Comparison of ENCODE assay signal across 9 cellular contexts in the genomic region with DNA sequence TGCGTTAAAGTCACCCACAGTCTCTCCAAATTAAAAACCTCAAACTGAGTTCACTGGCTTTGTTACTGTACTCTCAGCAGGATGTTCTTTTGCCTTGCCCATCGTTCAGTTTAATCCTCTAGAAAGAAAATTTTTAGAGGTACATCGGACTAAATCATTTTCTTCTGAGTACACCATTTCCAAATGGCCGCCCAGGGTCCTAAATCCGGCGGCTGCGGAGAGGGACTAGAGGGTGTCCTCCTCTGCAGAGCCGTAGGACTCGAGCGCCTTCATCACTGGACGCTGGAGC. TPM values are rescaled to one million over a fixed set of nuclear protein-coding genes. Genes with fewer than 3 reads are reported as not detected.
DNase-seq lines count a peak whose midpoint lies in the region; ATAC-seq lines count a peak whose summit lies in the region.
"Had no signal": no experiment of that assay in that cellular context is flagged by ENCODE, and none has a peak within 500 bp of the region (broad histone marks: within the 10 kb centered on the region; RNA-seq: fewer than 3 reads in every experiment).

No MANE protein-coding gene starts in this region.

- H3K27ac ChIP-seq in skin epidermis, result peak overlapping the region in 10 of 21 experiments; percentile 39 to 80 (median 62)

- intact Hi-C loops in left ventricle myocardium superior (cut with micrococcal nuclease), result loop anchor here (5.0 kb wide), 1 partner anchor 99 kb away; no protein-coding TSS in a partner anchor

- peak; percentile 73 for ATAC-seq in left ventricle myocardium superior
- ATAC-seq in GM18873 (IDR thresholded peaks at IDR 0.05; ENCODE audit: low FRiP score, unreplicated experiment), result no peak

- H3K4me3 ChIP-seq in skin epidermis, result peak overlapping the region; percentile 35 to 62 (median 47)

- DNase-seq in NCI-H1694 (lab: John Stamatoyannopoulos, UW) (peak; percentile 43), NCI-H1694 treated with DMSO at 0.1 percent for 48 hours (lab: John Stamatoyannopoulos, UW) (no peak), SHP77 (lab: John Stamatoyannopoulos, UW) (peak; percentile 59 to 79), left ventricle myocardium superior (no peak), DMS53 treated with DMSO at 0.1 percent for 48 hours (lab: John Stamatoyannopoulos, UW; ENCODE audit: unreplicated experiment) (no peak), middle frontal gyrus (ENCODE audit: extremely low spot score, low spot score) (no peak)
- DNase-seq: CD4-positive, CD25-positive, alpha-beta regulatory T cell had no signal

RNA-seq across cellular contexts. Expression of gene LIN7A, which starts 1.4 kb away (rescaled TPM):
- total RNA-seq in left ventricle myocardium superior, result 14.4 TPM

Comparison
In these comparisons a context has a peak if more than half of its experiments do, and no peak if none do; other contexts are left out.
1. DNase-seq: peak in NCI-H1694 (single experiment) and SHP77 (2 of 2); none in NCI-H1694 treated with DMSO at 0.1 percent for 48 hours (single experiment), left ventricle myocardium superior (single experiment), DMS53 treated with DMSO at 0.1 percent for 48 hours (single experiment) and middle frontal gyrus (single experiment).